ENCODE assay signal across 28 cellular contexts in genomic region chr11:102622258-102622657, GRCh38. TPM values are rescaled to one million over a fixed set of nuclear protein-coding genes. Genes with fewer than 3 reads are reported as not detected.
"Had no signal": no experiment of that assay in that cellular context is flagged by ENCODE, and none has a peak within 500 bp of the region (broad histone marks: within the 10 kb centered on the region; RNA-seq: fewer than 3 reads in every experiment).

No MANE protein-coding gene starts in this region.

- H3K36me3 ChIP-seq: colonic mucosa, heart left ventricle, sigmoid colon, stomach, thoracic aorta, transverse colon had no signal

- H3K27ac ChIP-seq: colonic mucosa, heart left ventricle, psoas muscle, sigmoid colon, skin epidermis, stomach, thoracic aorta, transverse colon had no signal

- H3K36me3 Mint-ChIP-seq: natural killer cell treated with Interleukin-12 subunit alpha and Interleukin-12 subunit beta and Interleukin-15 and Interleukin-18, amount 100 ng/mL, for 72 hours had no signal

- FAIRE-seq: islet of Langerhans had no signal

- H3K4me1 ChIP-seq: colonic mucosa, heart left ventricle, psoas muscle, sigmoid colon, stomach, transverse colon had no signal

- DNase-seq: colonic mucosa; effector CD4-positive, alpha-beta T cell; endodermal cell; heart left ventricle; hippocampal formation; kidney glomerular epithelial cell; mammary epithelial cell; occipital lobe; psoas muscle; sigmoid colon; stimulated activated CD4-positive, alpha-beta T cell treated with anti-CD3 and anti-CD28 coated beads, Interleukin-12 subunit alpha, Interleukin-12 subunit beta, amount 100 ng/mL, for 4 hours; stimulated activated naive CD4-positive, alpha-beta T cell; stomach; substantia nigra; transverse colon had no signal

- H3K4me3 ChIP-seq: colonic mucosa, heart left ventricle, psoas muscle, sigmoid colon, skin epidermis, stomach, thoracic aorta, transverse colon had no signal

- H3K9me3 Mint-ChIP-seq: endodermal cell; natural killer cell treated with Interleukin-12 subunit alpha and Interleukin-12 subunit beta and Interleukin-15 and Interleukin-18, amount 100 ng/mL, for 72 hours had no signal

- ATAC-seq: heart left ventricle; left lobe of liver; natural killer cell treated with Interleukin-12 subunit alpha and Interleukin-12 subunit beta and Interleukin-15 and Interleukin-18, amount 100 ng/mL, for 72 hours; psoas muscle had no signal

- H3K9me3 ChIP-seq: colonic mucosa, heart left ventricle, psoas muscle, sigmoid colon, stomach, thoracic aorta, transverse colon had no signal

- H3K27ac Mint-ChIP-seq: endodermal cell had no signal

- H3K27me3 ChIP-seq: colonic mucosa, sigmoid colon, stomach, transverse colon had no signal

RNA-seq across cellular contexts. Expression of gene MMP20, which starts 2.9 kb away (rescaled TPM):
- total RNA-seq: cerebellum; colonic mucosa; dermis microvascular lymphatic vessel endothelial cell; endodermal cell; fibroblast of lung; frontal cortex; glomerular endothelial cell; heart left ventricle; left lobe of liver; lower leg skin; mammary epithelial cell; natural killer cell treated with Interleukin-12 subunit alpha and Interleukin-12 subunit beta and Interleukin-15 and Interleukin-18, amount 100 ng/mL, for 72 hours; occipital lobe; psoas muscle; sigmoid colon; stomach; thoracic aorta; transverse colon; ureter had no signal
- polyA plus RNA-seq: esophagus, fibroblast of lung, heart left ventricle, mammary epithelial cell, psoas muscle, sigmoid colon, stomach had no signal
